13 cellular contexts compared by ENCODE assay signal in genomic region chr19:32677657-32678056, GRCh38. TPM values are rescaled to one million over a fixed set of nuclear protein-coding genes. Genes with fewer than 3 reads are reported as not detected.
DNase-seq lines count a peak whose midpoint lies in the region; ATAC-seq and TF ChIP-seq lines count a peak whose summit lies in the region.
"Had no signal": no experiment of that assay in that cellular context is flagged by ENCODE, and none has a peak within 500 bp of the region (broad histone marks: within the 10 kb centered on the region; RNA-seq: fewer than 3 reads in every experiment).

No MANE protein-coding gene starts in this region.

- H3K27me3 Mint-ChIP-seq in CD4-positive, alpha-beta memory T cell, result peaks cover 6 to 7% of the 10 kb centered on the region in 2 donors
- H3K27me3 Mint-ChIP-seq in mesothelial cell of epicardium (ENCODE audit: low read depth), result peaks cover 31% of the 10 kb centered on the region

- CTCF ChIA-PET in CD4-positive, alpha-beta memory T cell (lab: Charles Lee; ENCODE audit: partially characterized antibody), result interaction anchor here (1.0 kb wide), 1 partner anchor 14 kb away, joined by 4 read pairs; the partner anchor contains the start of gene NUDT19

- POLR2A ChIA-PET in CD4-positive, alpha-beta memory T cell (lab: Charles Lee; ENCODE audit: partially characterized antibody), result interaction anchor here (6.2 kb wide), 1 partner anchor 13 kb away, joined by 73 read pairs; the partner anchor contains the start of gene NUDT19

- H3K4me3 ChIP-seq in CD4-positive, alpha-beta memory T cell (ENCODE audit: low read length in 2 of 2), result no peak overlapping the region
- H3K4me3 ChIP-seq in HUES6 (ENCODE audit: low read depth, low read length), result peak overlapping the region; percentile 99
- H3K4me3 ChIP-seq: colonic mucosa, SK-N-MC had no signal

- H3K36me3 Mint-ChIP-seq in CD4-positive, alpha-beta memory T cell, result peaks cover 0 to 11% of the 10 kb centered on the region in 2 donors
- no peaks in the 10 kb centered on the region for H3K36me3 Mint-ChIP-seq in mesothelial cell of epicardium

- intact Hi-C loops in CD4-positive, alpha-beta memory T cell (cut with micrococcal nuclease), result no loop called here

- DNase-seq in CD4-positive, alpha-beta memory T cell, result no peak
- peak; percentile 64 for DNase-seq in cerebellar cortex (ENCODE audit: low spot score)
- peak in 1 of 2 experiments; percentile 42 for DNase-seq in mesothelial cell of epicardium (ENCODE audit: low spot score in 2 of 2, unreplicated experiment in 2 of 2)
- DNase-seq: colonic mucosa, DMS79 treated with DMSO at 0.1 percent for 48 hours, GOT3, NCI-H2107 had no signal

- peaks cover 13 to 31% (median 19%) of the 10 kb centered on the region in 4 donors for H3K4me1 Mint-ChIP-seq in CD4-positive, alpha-beta memory T cell
- H3K4me1 Mint-ChIP-seq in mesothelial cell of epicardium, result peaks cover 20% of the 10 kb centered on the region

- peak overlapping the region in 2 of 7 donors; percentile 35 to 74 for H3K27ac Mint-ChIP-seq in CD4-positive, alpha-beta memory T cell
- H3K27ac Mint-ChIP-seq in mesothelial cell of epicardium, result no peak overlapping the region

- no peaks in the 10 kb centered on the region for H3K9me3 Mint-ChIP-seq in CD4-positive, alpha-beta memory T cell
- H3K9me3 Mint-ChIP-seq in mesothelial cell of epicardium, result no peaks in the 10 kb centered on the region

- no peak for TF ChIP-seq CTCF in mesothelial cell of epicardium (IDR thresholded peaks at IDR 0.05; ENCODE audit: unreplicated experiment)

- no peak overlapping the region for H3K9ac ChIP-seq in HUES6 (ENCODE audit: low read length)

- no peak overlapping the region for H3K27ac ChIP-seq in CD4-positive, alpha-beta memory T cell (ENCODE audit: low read depth, low read length)
- no peak overlapping the region for H3K27ac ChIP-seq in HUES6 (ENCODE audit: low read depth, low read length)
- H3K27ac ChIP-seq: colonic mucosa, SK-N-MC had no signal

- H3K4me1 ChIP-seq in CD4-positive, alpha-beta memory T cell (ENCODE audit: insufficient read depth, low read length), result peaks cover 27% of the 10 kb centered on the region
- H3K4me1 ChIP-seq in HUES6 (ENCODE audit: control insufficient read depth, insufficient read depth, low read length), result peaks cover 11% of the 10 kb centered on the region

- H3K27me3 ChIP-seq in CD4-positive, alpha-beta memory T cell (ENCODE audit: insufficient read depth, low read length), result no peaks in the 10 kb centered on the region
- peaks cover 36% of the 10 kb centered on the region for H3K27me3 ChIP-seq in HUES6 (ENCODE audit: control insufficient read depth, insufficient read depth, low read length)

- H3K36me3 ChIP-seq in CD4-positive, alpha-beta memory T cell (ENCODE audit: insufficient read depth, low read length), result no peaks in the 10 kb centered on the region
- H3K36me3 ChIP-seq in HUES6 (ENCODE audit: control insufficient read depth, insufficient read depth, low read length), result no peaks in the 10 kb centered on the region
- H3K36me3 ChIP-seq: colonic mucosa had no signal

- H3K4me3 Mint-ChIP-seq in CD4-positive, alpha-beta memory T cell, result peak overlapping the region in 6 of 8 donors; percentile 3 to 84 (median 72)
- peak overlapping the region; percentile 6 for H3K4me3 Mint-ChIP-seq in mesothelial cell of epicardium

- H3K9me3 ChIP-seq in CD4-positive, alpha-beta memory T cell (ENCODE audit: control insufficient read depth in 1 of 2, low read length in 2 of 2), result no peaks in the 10 kb centered on the region
- H3K9me3 ChIP-seq in HUES6 (ENCODE audit: control insufficient read depth, insufficient read depth, low read depth, low read length), result no peaks in the 10 kb centered on the region
- H3K9me3 ChIP-seq: colonic mucosa had no signal

- no peak for ATAC-seq in GM21360 (IDR thresholded peaks at IDR 0.05; ENCODE audit: unreplicated experiment)
- ATAC-seq in HG03460 (IDR thresholded peaks at IDR 0.05; ENCODE audit: unreplicated experiment), result no peak
- no peak for ATAC-seq in HG02973 (IDR thresholded peaks at IDR 0.05; ENCODE audit: unreplicated experiment)
- ATAC-seq in GM19351 (IDR thresholded peaks at IDR 0.05; ENCODE audit: unreplicated experiment), result no peak

RNA-seq across cellular contexts. Expression of gene RGS9BP, which starts 2.0 kb away (rescaled TPM):
- under 1 TPM; 0.52 to 0.89 TPM for total RNA-seq in CD4-positive, alpha-beta memory T cell
- under 1 TPM; 0.08 to 0.25 TPM for polyA plus RNA-seq in CD4-positive, alpha-beta memory T cell
- total RNA-seq in mesothelial cell of epicardium, result 0.11 to 0.38 TPM (median 0.29 TPM) in 3 replicates

RNA-seq across cellular contexts. Expression of gene ANKRD27, which starts 2.7 kb away (rescaled TPM):
- 10 to 100 TPM; 49.6 to 51.2 TPM for total RNA-seq in CD4-positive, alpha-beta memory T cell
- 10 to 100 TPM; 16.0 to 29.9 TPM for polyA plus RNA-seq in CD4-positive, alpha-beta memory T cell
- total RNA-seq in mesothelial cell of epicardium, result 30.9 to 33.3 TPM (median 31.8 TPM) in 3 replicates

RNA-seq across cellular contexts. Expression of gene NUDT19, which starts 14.0 kb away (rescaled TPM):
- 10 to 100 TPM; 10.5 to 10.6 TPM for total RNA-seq in CD4-positive, alpha-beta memory T cell
- 1 to 10 TPM; 2.0 to 5.4 TPM for polyA plus RNA-seq in CD4-positive, alpha-beta memory T cell
- 13.3 to 14.2 TPM (median 14.0 TPM) in 3 replicates for total RNA-seq in mesothelial cell of epicardium

RNA-seq across cellular contexts. Expression of gene TDRD12, which starts 41.9 kb away (rescaled TPM):
- 1 to 10 TPM in 1 of 2 experiments, under 1 TPM in 1; 0.93 to 1.9 TPM for total RNA-seq in CD4-positive, alpha-beta memory T cell
- under 1 TPM; 0.20 to 0.37 TPM for polyA plus RNA-seq in CD4-positive, alpha-beta memory T cell
- total RNA-seq in mesothelial cell of epicardium, result 0.24 to 0.63 TPM (median 0.43 TPM) in 3 replicates
